10 cellular contexts compared by ENCODE assay signal in genomic region chr4:71732706-71733105, GRCh38. TPM values are rescaled to one million over a fixed set of nuclear protein-coding genes. Genes with fewer than 3 reads are reported as not detected.
DNase-seq lines count a peak whose midpoint lies in the region; ATAC-seq and TF ChIP-seq lines count a peak whose summit lies in the region.
"Had no signal": no experiment of that assay in that cellular context is flagged by ENCODE, and none has a peak within 500 bp of the region (broad histone marks: within the 10 kb centered on the region; RNA-seq: fewer than 3 reads in every experiment).

No MANE protein-coding gene starts in this region.

- no peak for TF ChIP-seq EP300 in transverse colon (IDR thresholded peaks at IDR 0.05; ENCODE audit: low read depth)

- no peak for TF ChIP-seq POLR2A in transverse colon (IDR thresholded peaks at IDR 0.05)

- 68 to 74% methylated on average over 2 of the region's 2 CpGs for WGBS in transverse colon (ENCODE audit: low coverage in 1 of 2), 2 donors

- H3K9me3 ChIP-seq in PC-3 (ENCODE audit: low read length), result no peaks in the 10 kb centered on the region
- no peaks in the 10 kb centered on the region for H3K9me3 ChIP-seq in transverse colon

- no peak overlapping the region for H2AFZ ChIP-seq in PC-3 (ENCODE audit: low read length)

- H3K9ac ChIP-seq in PC-3 (ENCODE audit: low read length), result no peak overlapping the region

- H3K36me3 ChIP-seq in PC-3 (ENCODE audit: low read depth, low read length) (no peaks in the 10 kb centered on the region), transverse colon (no peaks in the 10 kb centered on the region)

- peak; percentile 77 for TF ChIP-seq CTCF in PC-3 (conservative IDR thresholded peaks at IDR 0.05; ENCODE audit: low read depth, low read length)
- TF ChIP-seq CTCF in transverse colon (IDR thresholded peaks at IDR 0.05), result peak; percentile 16 to 51 (median 42)

- BruUV-seq in PC-3 (replicated peaks; lab: Mats Ljungman, UMichigan), result no TSS peak

- POLR2A ChIA-PET in PC-3 (lab: Charles Lee; ENCODE audit: unreplicated experiment), result no interaction called here

- intact Hi-C loops in PC-3 (cut with micrococcal nuclease) (loop anchor here (1.0 to 10.0 kb wide), 3 partner anchors 209 to 762 kb away; no protein-coding TSS in a partner anchor), transverse colon (cut with DNase I; ENCODE audit: low total_unique reads) (no loop called here)

- no peaks in the 10 kb centered on the region for H3K79me2 ChIP-seq in PC-3 (ENCODE audit: low read length)

- CTCF ChIA-PET in PC-3 (lab: Charles Lee), result no interaction called here

- no peaks in the 10 kb centered on the region for H4K20me1 ChIP-seq in PC-3 (ENCODE audit: low read length)

- H3K27ac ChIP-seq in PC-3 (ENCODE audit: low read length), result no peak overlapping the region
- no peak overlapping the region for H3K27ac ChIP-seq in transverse colon

- H3K27me3 ChIP-seq in PC-3 (ENCODE audit: low read length) (no peaks in the 10 kb centered on the region), transverse colon (no peaks in the 10 kb centered on the region)

- peak; percentile 7 for DNase-seq in SIG-M5 treated with dmso at 0.1 percent for 504 hours (lab: John Stamatoyannopoulos, UW; ENCODE audit: unreplicated experiment)
- DNase-seq in SIG-M5 (lab: John Stamatoyannopoulos, UW), result no peak
- DNase-seq in PC-3, result peak; percentile 73
- peak; percentile 8 for DNase-seq in fibroblast of the conjunctiva (ENCODE audit: low read depth)
- DNase-seq in transverse colon, result no peak
- DNase-seq: NCI-H1092 treated with DMSO at 0.1 percent for 48 hours had no signal

- in situ Hi-C loops in transverse colon (cut with MboI; ENCODE audit: low pct_ligation_motif_present in 1 of 4, low pct_unique_long_range_greater_than_20kb in 1 of 4, low sequenced_read_pairs in 3 of 4), result loop anchor here in 1 of 4 donors (25.0 kb wide), 1 partner anchor 580 kb away; no protein-coding TSS in a partner anchor

- H3K4me3 ChIP-seq in PC-3 (ENCODE audit: low read length) (no peak overlapping the region), transverse colon (no peak overlapping the region)

- no peaks in the 10 kb centered on the region for H3F3A ChIP-seq in PC-3 (ENCODE audit: low read length, unreplicated experiment)

- H3K4me1 ChIP-seq in PC-3 (ENCODE audit: insufficient read depth, low read length), result no peaks in the 10 kb centered on the region
- H3K4me1 ChIP-seq in transverse colon, result no peaks in the 10 kb centered on the region

- H3K9me2 ChIP-seq in PC-3 (replicated peaks; ENCODE audit: low read length), result no peaks in the 10 kb centered on the region

- peak; percentile 38; the same call in 1 of the 2 replicates for ATAC-seq in PC-3
- ATAC-seq in HG02610 (IDR thresholded peaks at IDR 0.05; ENCODE audit: unreplicated experiment), result no peak
- ATAC-seq in GM19463 (IDR thresholded peaks at IDR 0.05; ENCODE audit: unreplicated experiment), result no peak
- no peak for ATAC-seq in GM21786 (IDR thresholded peaks at IDR 0.05; ENCODE audit: unreplicated experiment)

- no peak overlapping the region for H3K4me2 ChIP-seq in PC-3 (ENCODE audit: low read length)

RNA-seq across cellular contexts. Expression of gene GC, which starts 51.2 kb away (rescaled TPM):
- total RNA-seq in PC-3 (2014; rRNA removed) (not detected in 2 replicates), transverse colon (not detected)
- total RNA-seq: Daoy had no signal

Comparison
In these comparisons a context has a peak if more than half of its experiments do, and no peak if none do; other contexts are left out.
1. DNase-seq: peak in SIG-M5 treated with dmso at 0.1 percent for 504 hours (single experiment), PC-3 (single experiment) and fibroblast of the conjunctiva (single experiment); none in SIG-M5 (single experiment) and transverse colon (single experiment).